Comparison of ENCODE assay signal across 8 cellular contexts in the genomic region with DNA sequence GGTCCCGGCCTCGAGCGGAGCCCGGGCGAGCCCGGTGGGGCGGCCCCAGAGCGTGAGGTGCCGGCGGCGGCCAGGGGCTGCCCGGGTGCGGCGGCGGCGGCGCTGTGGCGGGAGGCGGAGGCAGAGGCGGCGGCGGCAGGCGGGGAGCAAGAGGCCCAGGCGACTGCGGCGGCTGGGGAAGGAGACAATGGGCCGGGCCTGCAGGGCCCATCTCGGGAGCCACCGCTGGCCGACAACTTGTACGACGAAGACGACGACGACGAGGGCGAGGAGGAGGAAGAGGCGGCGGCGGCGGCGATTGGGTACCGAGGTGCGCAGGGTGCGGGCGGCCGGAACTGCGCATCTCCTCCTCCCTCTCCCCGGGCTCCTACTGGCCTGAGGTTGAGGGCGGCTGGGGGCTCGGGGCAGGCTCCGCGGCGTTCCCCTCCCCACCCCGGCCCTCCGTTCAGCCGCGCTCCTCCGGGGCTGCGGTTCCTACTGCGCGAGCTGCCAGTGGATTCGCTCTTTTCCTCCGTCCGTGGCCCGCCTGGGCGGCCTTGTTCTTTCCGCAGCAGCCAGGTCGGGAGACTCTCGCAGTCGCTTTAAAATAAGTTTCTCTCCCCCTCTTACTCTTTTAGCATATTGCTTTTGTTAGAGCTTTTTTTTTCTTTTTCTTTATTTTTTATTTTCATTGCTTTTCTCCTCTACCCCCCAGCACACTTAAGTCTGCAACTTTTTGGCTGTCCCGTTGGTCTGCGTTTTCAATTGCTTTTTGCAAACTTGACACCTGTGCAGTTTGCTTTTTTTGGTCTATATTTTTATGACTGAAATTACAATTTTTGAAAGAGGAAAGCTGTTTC. TPM values are rescaled to one million over a fixed set of nuclear protein-coding genes. Genes with fewer than 3 reads are reported as not detected.
DNase-seq lines count a peak whose midpoint lies in the region; ATAC-seq and TF ChIP-seq lines count a peak whose summit lies in the region.

No MANE protein-coding gene starts in this region.

- H3K4me3 ChIP-seq in BLaER1 treated with 17β-estradiol and CSF1 and Interleukin-3, amounts not matched to agents 10 nM and 100 nM: peak overlapping the region; percentile 66 to 93 (median 84)
- H3K4me3 ChIP-seq in ectodermal cell (ENCODE audit: insufficient read depth, low read depth, low read length) (peak overlapping the region; percentile 64), lower lobe of right lung (peak overlapping the region; percentile 91)

- DNase-seq in NCI-H82 treated with DMSO at 0.1 percent for 48 hours (lab: John Stamatoyannopoulos, UW; ENCODE audit: unreplicated experiment): peak; percentile 36
- DNase-seq in activated CD8-positive, alpha-beta T cell treated with anti-CD3 and anti-CD28 coated beads, Interleukin-2, amount 10 ng/mL, durations not matched to agents 7 days and 5 days: peak; percentile 84
- DNase-seq in lower lobe of right lung: peak; percentile 91
- peak; percentile 62 to 74 for DNase-seq in stimulated activated CD4-positive, alpha-beta T cell treated with anti-CD3 and anti-CD28 coated beads, Interleukin-4, amount 100 ng/mL, for 48 hours (ENCODE audit: low read depth in 2 of 2)

- CTCF ChIA-PET in activated CD8-positive, alpha-beta T cell treated with anti-CD3 and anti-CD28 coated beads, Interleukin-2, amount 10 ng/mL, durations not matched to agents 7 days and 5 days (lab: Charles Lee): interaction anchor here (0.8 to 5.9 kb wide), 5 partner anchors 29 to 271 kb away, joined by 3 to 30 read pairs (median 10); no protein-coding TSS in a partner anchor

- POLR2A ChIA-PET in activated CD8-positive, alpha-beta T cell treated with anti-CD3 and anti-CD28 coated beads, Interleukin-2, amount 10 ng/mL, durations not matched to agents 7 days and 5 days (lab: Charles Lee): interaction anchor here (0.6 to 1.6 kb wide), 12 partner anchors 8 to 449 kb away, joined by 3 to 6 read pairs (median 4); partner anchors contain the start of genes HNRNPH3 and PBLD

- H4K20me1 ChIP-seq in BLaER1 treated with 17β-estradiol and CSF1 and Interleukin-3, amounts not matched to agents 10 nM and 100 nM: peaks cover 28 to 53% (median 44%) of the 10 kb centered on the region in 11 experiments; a peak in 20 of 22 replicates

- peaks cover 33 to 38% (median 35%) of the 10 kb centered on the region in 11 experiments for H3K36me3 ChIP-seq in BLaER1 treated with 17β-estradiol and CSF1 and Interleukin-3, amounts not matched to agents 10 nM and 100 nM
- H3K36me3 ChIP-seq in ectodermal cell (ENCODE audit: control insufficient read depth, insufficient read depth, low read length) (peaks cover 22% of the 10 kb centered on the region), lower lobe of right lung (peaks cover 36% of the 10 kb centered on the region)

- H3K4me1 Mint-ChIP-seq in activated CD8-positive, alpha-beta T cell treated with anti-CD3 and anti-CD28 coated beads, Interleukin-2, amount 10 ng/mL, durations not matched to agents 7 days and 5 days (ENCODE audit: low read depth): peaks cover 34% of the 10 kb centered on the region

- no peaks in the 10 kb centered on the region for H3K27me3 ChIP-seq in BLaER1 treated with 17β-estradiol and CSF1 and Interleukin-3, amounts not matched to agents 10 nM and 100 nM
- H3K27me3 ChIP-seq in ectodermal cell (ENCODE audit: control insufficient read depth, insufficient read depth, low read length, poor library complexity, severe bottlenecking) (no peaks in the 10 kb centered on the region), lower lobe of right lung (ENCODE audit: low read depth) (no peaks in the 10 kb centered on the region)

- peaks cover 31% of the 10 kb centered on the region for H3K36me3 Mint-ChIP-seq in activated CD8-positive, alpha-beta T cell treated with anti-CD3 and anti-CD28 coated beads, Interleukin-2, amount 10 ng/mL, durations not matched to agents 7 days and 5 days (ENCODE audit: low read depth)

- no peaks in the 10 kb centered on the region for H3K27me3 Mint-ChIP-seq in activated CD8-positive, alpha-beta T cell treated with anti-CD3 and anti-CD28 coated beads, Interleukin-2, amount 10 ng/mL, durations not matched to agents 7 days and 5 days (ENCODE audit: low read depth)

- ATAC-seq in GM19351 (IDR thresholded peaks at IDR 0.05; ENCODE audit: unreplicated experiment) (peak; percentile 60), HG03460 (IDR thresholded peaks at IDR 0.05; ENCODE audit: unreplicated experiment) (peak; percentile 59), lower lobe of right lung (peak; percentile 83 to 84)
- ATAC-seq in activated CD8-positive, alpha-beta T cell treated with anti-CD3 and anti-CD28 coated beads, Interleukin-2, amount 10 ng/mL, durations not matched to agents 7 days and 5 days: peak; percentile 81

- WGBS in ectodermal cell, 2 experiments: 0% methylated on average over 73 of the region's 73 CpGs

- no peak for TF ChIP-seq CTCF in lower lobe of right lung (IDR thresholded peaks at IDR 0.05)

- intact Hi-C loops in lower lobe of right lung (cut with DNase I): no loop called here

- no peaks in the 10 kb centered on the region for H3K9me3 ChIP-seq in BLaER1 treated with 17β-estradiol and CSF1 and Interleukin-3, amounts not matched to agents 10 nM and 100 nM (replicated peaks in 1 of 11)
- H3K9me3 ChIP-seq in ectodermal cell (ENCODE audit: control insufficient read depth, low read length): no peaks in the 10 kb centered on the region
- H3K9me3 ChIP-seq in lower lobe of right lung: no peaks in the 10 kb centered on the region

- H3K4me3 Mint-ChIP-seq in activated CD8-positive, alpha-beta T cell treated with anti-CD3 and anti-CD28 coated beads, Interleukin-2, amount 10 ng/mL, durations not matched to agents 7 days and 5 days: peak overlapping the region; percentile 93

- H3K27ac Mint-ChIP-seq in activated CD8-positive, alpha-beta T cell treated with anti-CD3 and anti-CD28 coated beads, Interleukin-2, amount 10 ng/mL, durations not matched to agents 7 days and 5 days: peak overlapping the region; percentile 92

- H3K4me1 ChIP-seq in BLaER1 treated with 17β-estradiol and CSF1 and Interleukin-3, amounts not matched to agents 10 nM and 100 nM: peaks cover 17 to 28% (median 23%) of the 10 kb centered on the region in 10 experiments
- H3K4me1 ChIP-seq in ectodermal cell (ENCODE audit: control insufficient read depth, insufficient read depth, low read length): peaks cover 4% of the 10 kb centered on the region
- peaks cover 16% of the 10 kb centered on the region for H3K4me1 ChIP-seq in lower lobe of right lung

- no peaks in the 10 kb centered on the region for H3K9me3 Mint-ChIP-seq in activated CD8-positive, alpha-beta T cell treated with anti-CD3 and anti-CD28 coated beads, Interleukin-2, amount 10 ng/mL, durations not matched to agents 7 days and 5 days (ENCODE audit: insufficient read depth)

- H3K4me2 ChIP-seq in BLaER1 treated with 17β-estradiol and CSF1 and Interleukin-3, amounts not matched to agents 10 nM and 100 nM: peak overlapping the region; percentile 66 to 96 (median 89)

- peak overlapping the region; percentile 97 to 100 (median 99) for H3K9ac ChIP-seq in BLaER1 treated with 17β-estradiol and CSF1 and Interleukin-3, amounts not matched to agents 10 nM and 100 nM

- H3K27ac ChIP-seq in BLaER1 treated with 17β-estradiol and CSF1 and Interleukin-3, amounts not matched to agents 10 nM and 100 nM: peak overlapping the region; percentile 97 to 100 (median 99)
- H3K27ac ChIP-seq in ectodermal cell (ENCODE audit: insufficient read depth, low read depth, low read length, poor library complexity, severe bottlenecking): peak overlapping the region; percentile 82
- H3K27ac ChIP-seq in lower lobe of right lung: peak overlapping the region; percentile 94

RNA-seq across cellular contexts. Expression of gene SIRT1, which starts 0.6 kb away (rescaled TPM):
- total RNA-seq in activated CD8-positive, alpha-beta T cell treated with anti-CD3 and anti-CD28 coated beads, Interleukin-2, amount 10 ng/mL, durations not matched to agents 7 days and 5 days: 10 to 100 TPM; 21.9 TPM
- polyA plus RNA-seq in ectodermal cell (2013, experiment 1 of 4): 33.6 TPM
- polyA plus RNA-seq in ectodermal cell (2013, experiment 2 of 4): 37.0 TPM
- 30.5 TPM for polyA plus RNA-seq in ectodermal cell (2013, experiment 3 of 4)
- 29.8 TPM for polyA plus RNA-seq in ectodermal cell (2013, experiment 4 of 4)
- 21.0 TPM for total RNA-seq in lower lobe of right lung

RNA-seq across cellular contexts. Expression of gene DNAJC12, which starts 47.1 kb away (rescaled TPM):
- 1 to 10 TPM; 2.6 to 3.0 TPM for total RNA-seq in activated CD8-positive, alpha-beta T cell treated with anti-CD3 and anti-CD28 coated beads, Interleukin-2, amount 10 ng/mL, durations not matched to agents 7 days and 5 days
- 5.5 TPM for polyA plus RNA-seq in ectodermal cell (2013, experiment 1 of 4)
- polyA plus RNA-seq in ectodermal cell (2013, experiment 2 of 4): 7.3 TPM
- polyA plus RNA-seq in ectodermal cell (2013, experiment 3 of 4): 6.6 TPM
- polyA plus RNA-seq in ectodermal cell (2013, experiment 4 of 4): 7.8 TPM
- total RNA-seq in lower lobe of right lung: 1.5 TPM

Comparison
In these comparisons a context has a peak if more than half of its experiments do, and no peak if none do; other contexts are left out.
1. Peak in every context shown above with its lines: DNase-seq, ATAC-seq, H3K4me3 ChIP-seq and H3K27ac ChIP-seq.
2. DNase-seq: peak in every context shown above with its lines; median percentile 91 in lower lobe of right lung; 84 in activated CD8-positive, alpha-beta T cell treated with anti-CD3 and anti-CD28 coated beads, Interleukin-2, amount 10 ng/mL, durations not matched to agents 7 days and 5 days; 68 in stimulated activated CD4-positive, alpha-beta T cell treated with anti-CD3 and anti-CD28 coated beads, Interleukin-4, amount 100 ng/mL, for 48 hours; 36 in NCI-H82 treated with DMSO at 0.1 percent for 48 hours.